ENCODE assay signal across 17 cellular contexts in the genomic region with DNA sequence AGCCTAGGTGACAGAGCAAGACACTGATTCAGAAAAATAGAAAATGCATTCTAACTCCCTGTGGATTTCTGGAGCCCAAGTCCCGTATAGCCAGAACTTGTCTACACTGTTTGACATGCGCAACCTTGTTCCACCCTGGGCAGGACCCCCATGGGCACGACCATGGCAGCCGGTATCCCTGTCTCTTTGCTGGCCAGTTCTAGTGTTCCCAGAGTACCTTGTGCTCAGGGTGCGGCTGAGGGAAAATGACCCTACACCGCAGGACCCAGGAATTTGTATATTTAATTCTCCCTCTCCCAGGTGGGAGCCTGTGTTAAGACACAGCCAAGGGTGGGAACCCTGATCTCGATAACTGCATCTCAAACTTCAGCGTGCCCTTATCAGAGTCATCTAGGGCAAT. TPM values are rescaled to one million over a fixed set of nuclear protein-coding genes. Genes with fewer than 3 reads are reported as not detected.
"Had no signal": no experiment of that assay in that cellular context is flagged by ENCODE, and none has a peak within 500 bp of the region (broad histone marks: within the 10 kb centered on the region; RNA-seq: fewer than 3 reads in every experiment).

No MANE protein-coding gene starts in this region.

- H3K4me1 Mint-ChIP-seq: activated CD4-positive, alpha-beta T cell treated with anti-CD3 and anti-CD28 coated beads, Interleukin-2, amount 10 ng/mL, durations not matched to agents 7 days and 5 days had no signal

- H3K4me1 ChIP-seq: gastrocnemius medialis had no signal

- H3K9me3 ChIP-seq: gastrocnemius medialis, heart left ventricle, testis, upper lobe of left lung had no signal

- H3K27ac Mint-ChIP-seq: activated CD4-positive, alpha-beta T cell treated with anti-CD3 and anti-CD28 coated beads, Interleukin-2, amount 10 ng/mL, durations not matched to agents 7 days and 5 days; activated naive CD4-positive, alpha-beta T cell treated with anti-CD3 and anti-CD28 coated beads, Interleukin-2, amount 50 U/mL, for 24 hours; progenitor cell of endocrine pancreas had no signal

- DNase-seq: activated CD4-positive, alpha-beta T cell treated with anti-CD3 and anti-CD28 coated beads, Interleukin-2, amount 10 ng/mL, durations not matched to agents 7 days and 5 days; activated CD4-positive, CD25-positive, alpha-beta regulatory T cell; activated T-cell treated with anti-CD3 and anti-CD28 coated beads, Interleukin-2, amount 50 U/mL, for 1 hour; central memory CD4-positive, alpha-beta T cell; gastrocnemius medialis; naive thymus-derived CD8-positive, alpha-beta T cell; stimulated activated CD4-positive, alpha-beta T cell treated with anti-CD3 and anti-CD28 coated beads, Interleukin-4, amount 100 ng/mL, for 24 hours; stimulated activated naive CD8-positive, alpha-beta T cell treated with anti-CD3 and anti-CD28 coated beads, Interleukin-15, Interleukin-2, amounts not matched to agents 100 U/mL and 50 U/mL, for 24 hours; SW 1271; upper lobe of left lung had no signal

- ATAC-seq: gastrocnemius medialis; naive thymus-derived CD8-positive, alpha-beta T cell; stimulated activated naive CD8-positive, alpha-beta T cell treated with anti-CD3 and anti-CD28 coated beads, Interleukin-15, Interleukin-2, amounts not matched to agents 100 U/mL and 50 U/mL, for 24 hours had no signal

- H3K4me3 Mint-ChIP-seq: activated CD4-positive, alpha-beta T cell treated with anti-CD3 and anti-CD28 coated beads, Interleukin-2, amount 10 ng/mL, durations not matched to agents 7 days and 5 days; activated naive CD4-positive, alpha-beta T cell treated with anti-CD3 and anti-CD28 coated beads, Interleukin-2, amount 50 U/mL, for 24 hours had no signal

- H3K27me3 ChIP-seq: testis, upper lobe of left lung had no signal

- H3K9me3 Mint-ChIP-seq: activated CD4-positive, alpha-beta T cell treated with anti-CD3 and anti-CD28 coated beads, Interleukin-2, amount 10 ng/mL, durations not matched to agents 7 days and 5 days; activated naive CD4-positive, alpha-beta T cell treated with anti-CD3 and anti-CD28 coated beads, Interleukin-2, amount 50 U/mL, for 24 hours; naive thymus-derived CD8-positive, alpha-beta T cell had no signal

- H3K36me3 Mint-ChIP-seq: activated naive CD4-positive, alpha-beta T cell treated with anti-CD3 and anti-CD28 coated beads, Interleukin-2, amount 50 U/mL, for 24 hours; naive thymus-derived CD8-positive, alpha-beta T cell had no signal

RNA-seq across cellular contexts. Expression of gene LMO1, which starts 58.1 kb away (rescaled TPM):
- total RNA-seq: activated CD4-positive, alpha-beta T cell treated with anti-CD3 and anti-CD28 coated beads, Interleukin-2, amount 10 ng/mL, durations not matched to agents 7 days and 5 days; activated CD8-positive, alpha-beta memory T cell treated with anti-CD3 and anti-CD28 coated beads for 36 hours; mononuclear cell; naive thymus-derived CD8-positive, alpha-beta T cell; T-helper 2 cell treated with Interferon-gamma antibody and Interleukin-4, amounts not matched to agents 100 ng/mL and 5 ng/mL, for 36 hours had no signal
